Comparison of ENCODE assay signal across 1 cellular context in genomic region chr4:40627540-40627939, GRCh38.
TF ChIP-seq lines count a peak whose summit lies in the region.

No MANE protein-coding gene starts in this region.

TF ChIP-seq in H1, 55 proteins besides CTCF, POLR2A, EP300 and RAD21:
- TF ChIP-seq NRF1 (IDR thresholded peaks at IDR 0.05; ENCODE audit: low read depth, low read length) = no peak
- no peak for TF ChIP-seq SIRT6 (IDR thresholded peaks at IDR 0.05; ENCODE audit: low read length)
- no peak for TF ChIP-seq ATF3 (IDR thresholded peaks at IDR 0.05; ENCODE audit: insufficient read depth, low read depth, low read length)
- TF ChIP-seq TAF7 (optimal IDR thresholded peaks at IDR 0.05; ENCODE audit: borderline replicate concordance, low read depth, low read length) = no peak
- no peak for TF ChIP-seq ASH2L (IDR thresholded peaks at IDR 0.05; ENCODE audit: low read length)
- TF ChIP-seq GABPA (IDR thresholded peaks at IDR 0.05; ENCODE audit: borderline replicate concordance, insufficient read depth, low read length) = no peak
- no peak for TF ChIP-seq POU5F1 (IDR thresholded peaks at IDR 0.05; ENCODE audit: low read depth, low read length)
- TF ChIP-seq RNF2 (IDR thresholded peaks at IDR 0.05; ENCODE audit: borderline replicate concordance, low read depth, low read length, missing control alignments, poor library complexity, severe bottlenecking) = no peak
- TF ChIP-seq GTF2F1 (IDR thresholded peaks at IDR 0.05; ENCODE audit: borderline replicate concordance, low read depth, low read length) = no peak
- TF ChIP-seq HDAC6 (IDR thresholded peaks at IDR 0.05; ENCODE audit: low read depth, low read length) = no peak
- TF ChIP-seq TCF12 (IDR thresholded peaks at IDR 0.05; ENCODE audit: low read depth, low read length) = no peak
- TF ChIP-seq SUZ12 (IDR thresholded peaks at IDR 0.05; ENCODE audit: low read length) = no peak
- TF ChIP-seq MAX (IDR thresholded peaks at IDR 0.05) = no peak
- no peak for TF ChIP-seq USF2 (IDR thresholded peaks at IDR 0.05; ENCODE audit: low read length)
- TF ChIP-seq FOSL1 (IDR thresholded peaks at IDR 0.05; ENCODE audit: insufficient read depth, low read depth, low read length) = no peak
- TF ChIP-seq JUN (IDR thresholded peaks at IDR 0.05; ENCODE audit: low read depth, low read length) = no peak
